9 cellular contexts compared by ENCODE assay signal in genomic region chr20:33672426-33673114, GRCh38. TPM values are rescaled to one million over a fixed set of nuclear protein-coding genes. Genes with fewer than 3 reads are reported as not detected.
DNase-seq lines count a peak whose midpoint lies in the region; ATAC-seq and TF ChIP-seq lines count a peak whose summit lies in the region.
"Had no signal": no experiment of that assay in that cellular context is flagged by ENCODE, and none has a peak within 500 bp of the region (broad histone marks: within the 10 kb centered on the region; RNA-seq: fewer than 3 reads in every experiment).

No MANE protein-coding gene starts in this region.

- H3K79me2 ChIP-seq in SK-N-SH (ENCODE audit: insufficient read depth), result peaks cover 10% of the 10 kb centered on the region; the same call in 1 of the 2 replicates

- CTCF ChIA-PET in SK-N-SH (lab: Yijun Ruan, JAX), result interaction anchor here (1.0 to 1.7 kb wide), 2 partner anchors 59 to 215 kb away, joined by 6 read pairs; partner anchors contain the start of gene ZNF341
- CTCF ChIA-PET in Panc1 (lab: Charles Lee), result interaction anchor here (0.6 kb wide), 1 partner anchor 206 kb away, joined by 6 read pairs; no protein-coding TSS in a partner anchor

- H3K36me3 ChIP-seq in SK-N-SH (replicated peaks in 1 of 2; ENCODE audit: control insufficient read depth in 1 of 2, insufficient read depth in 2 of 2, low read length in 1 of 2) (peaks cover 8 to 17% of the 10 kb centered on the region in 2 experiments), Panc1 (ENCODE audit: control insufficient read depth, insufficient read depth, low read length) (peaks cover 6% of the 10 kb centered on the region; the same call in 1 of the 2 replicates), stomach (peaks cover 0 to 33% (median 23%) of the 10 kb centered on the region in 4 donors), spleen (peaks cover 0 to 42% (median 0%) of the 10 kb centered on the region in 6 donors)

- no peak overlapping the region for H3K9ac ChIP-seq in SK-N-SH

- H3K4me2 ChIP-seq in SK-N-SH, result peak overlapping the region; percentile 99

- no peaks in the 10 kb centered on the region for H3K9me2 ChIP-seq in SK-N-SH

- H3K4me1 ChIP-seq in SK-N-SH (ENCODE audit: control insufficient read depth in 1 of 2, insufficient read depth in 2 of 2, low read depth in 1 of 2, low read length in 1 of 2) (peaks cover 8 to 36% of the 10 kb centered on the region in 2 experiments; a peak in 2 of 4 replicates), Panc1 (ENCODE audit: control insufficient read depth, insufficient read depth, low read length) (peaks cover 24% of the 10 kb centered on the region), stomach (peaks cover 46 to 85% (median 82%) of the 10 kb centered on the region in 4 donors), spleen (peaks cover 18 to 64% (median 50%) of the 10 kb centered on the region in 6 donors)

- H3K27me3 ChIP-seq in SK-N-SH (ENCODE audit: insufficient read depth), result no peaks in the 10 kb centered on the region
- H3K27me3 ChIP-seq in Panc1 (ENCODE audit: control insufficient read depth, insufficient read depth, low read length), result no peaks in the 10 kb centered on the region
- no peaks in the 10 kb centered on the region for H3K27me3 ChIP-seq in stomach
- H3K27me3 ChIP-seq in spleen (replicated peaks in 1 of 7), result no peaks in the 10 kb centered on the region

- TF ChIP-seq CTCF in SK-N-SH (IDR thresholded peaks at IDR 0.05) (no peak), Panc1 (IDR thresholded peaks at IDR 0.05) (no peak), fibroblast of villous mesenchyme (IDR thresholded peaks at IDR 0.05; ENCODE audit: insufficient read depth, low read depth, low read length) (no peak), stomach (IDR thresholded peaks at IDR 0.05) (no peak), spleen (IDR thresholded peaks at IDR 0.05 in 8 of 11, conservative IDR thresholded peaks at IDR 0.05 in 3 of 11) (no peak)

- 95% methylated on average over 4 of the region's 17 CpGs for WGBS in SK-N-SH (ENCODE audit: low lambda C conversion rate)
- WGBS in stomach, 5 donors, result 40 to 55% (median 46%) methylated on average over 16 to 17 of the region's 17 CpGs
- 72 to 81% (median 75%) methylated on average over 15 to 17 of the region's 17 CpGs for WGBS in spleen, 5 donors

- no peaks in the 10 kb centered on the region for H3K9me3 ChIP-seq in SK-N-SH
- no peaks in the 10 kb centered on the region for H3K9me3 ChIP-seq in Panc1 (ENCODE audit: control insufficient read depth, insufficient read depth, low read depth, low read length)
- H3K9me3 ChIP-seq in stomach, result no peaks in the 10 kb centered on the region
- no peaks in the 10 kb centered on the region for H3K9me3 ChIP-seq in spleen

- POLR2A ChIA-PET in SK-N-SH (lab: Yijun Ruan, JAX) (no interaction called here), Panc1 (lab: Charles Lee) (no interaction called here)

- TF ChIP-seq EP300 in SK-N-SH (IDR thresholded peaks at IDR 0.05; ENCODE audit: borderline replicate concordance in 1 of 2, low read depth in 1 of 2, low read length in 1 of 2) (no peak), stomach (IDR thresholded peaks at IDR 0.05) (no peak)

- ATAC-seq in SK-N-SH treated with all-trans-retinoic acid at 6 μM for 48 hours, result no peak
- ATAC-seq in Panc1, result no peak

- intact Hi-C loops in Panc1 (cut with micrococcal nuclease; ENCODE audit: unreplicated experiment), result no loop called here
- intact Hi-C loops in stomach (cut with DNase I; ENCODE audit: low total_unique reads), result no loop called here
- intact Hi-C loops in spleen (cut with DNase I; ENCODE audit: low total_unique reads), result no loop called here

- in situ Hi-C loops in Panc1 (cut with HindIII; ENCODE audit: low pct_unique_long_range_greater_than_20kb, low sequenced_read_pairs), result no loop called here

- no peak overlapping the region for H2AFZ ChIP-seq in SK-N-SH (ENCODE audit: low read depth)

- H3F3A ChIP-seq in SK-N-SH (replicated peaks; ENCODE audit: insufficient read depth), result peaks cover 22% of the 10 kb centered on the region

- TF ChIP-seq RAD21 in SK-N-SH (IDR thresholded peaks at IDR 0.05; ENCODE audit: low read length), result no peak

- no peak overlapping the region for H3K27ac ChIP-seq in SK-N-SH (ENCODE audit: low read depth in 2 of 2, low read length in 1 of 2)
- peak overlapping the region; percentile 91 for H3K27ac ChIP-seq in Panc1 (ENCODE audit: low read length)
- H3K27ac ChIP-seq in stomach, result peak overlapping the region; percentile 53 to 94 (median 90)
- H3K27ac ChIP-seq in spleen, result no peak overlapping the region

- H3K4me3 ChIP-seq in SK-N-SH (ENCODE audit: low read depth in 2 of 2, low read length in 1 of 2) (peak overlapping the region in 1 of 2 experiments; percentile 61; a peak in 1 of 4 replicates), Panc1 (ENCODE audit: low read depth in 2 of 2, low read length in 2 of 2) (peak overlapping the region; percentile 74 to 76), fibroblast of villous mesenchyme (ENCODE audit: low read depth, low read length) (peak overlapping the region; percentile 81), stomach (peak overlapping the region; percentile 68 to 78 (median 78)), spleen (peak overlapping the region in 2 of 8 donors; percentile 68 to 83)

- BruUV-seq in Panc1 (replicated peaks; lab: Mats Ljungman, UMichigan), result no TSS peak

- 0 out of 2 replicates have a peak, but pooled peaks cover 4% of the 10 kb centered on the region for H4K20me1 ChIP-seq in SK-N-SH (ENCODE audit: insufficient read depth)

- DNase-seq in SK-N-SH (peak; percentile 60), Panc1 (ENCODE audit: low read depth, low spot score) (no peak), fibroblast of villous mesenchyme (ENCODE audit: low read depth) (no peak), stomach (no peak), AG08395 (ENCODE audit: low spot score) (no peak), spleen (no peak)
- no peak for DNase-seq in stimulated activated CD4-positive, alpha-beta T cell treated with anti-CD3 and anti-CD28 coated beads, Interleukin-1b, Interleukin-23, amount 100 ng/mL, for 48 hours

- no peak for TF ChIP-seq POLR2A in stomach (IDR thresholded peaks at IDR 0.05)
- no peak for TF ChIP-seq POLR2A in spleen (IDR thresholded peaks at IDR 0.05)

TF ChIP-seq in SK-N-SH, 30 proteins besides CTCF, POLR2A, EP300 and RAD21:
- 0 out of 2 replicates have a peak, but pooled peaks have one; percentile 10 for TF ChIP-seq NFIC (IDR thresholded peaks at IDR 0.05; ENCODE audit: borderline replicate concordance)
- no peak for TF ChIP-seq RCOR1 (IDR thresholded peaks at IDR 0.05; ENCODE audit: low read length)

TF ChIP-seq in SK-N-SH treated with all-trans-retinoic acid at 6 μM for 48 hours, 23 proteins besides CTCF, POLR2A, EP300 and RAD21 (continues in another document):
- no peak for TF ChIP-seq OSR1 (CRISPR knock-in tag; IDR thresholded peaks at IDR 0.05)
- no peak for TF ChIP-seq ZNF70 (CRISPR knock-in tag; IDR thresholded peaks at IDR 0.05)
- no peak for TF ChIP-seq BACH2 (CRISPR knock-in tag; IDR thresholded peaks at IDR 0.05; ENCODE audit: borderline replicate concordance)
- no peak for TF ChIP-seq ZC3H10 (CRISPR knock-in tag; IDR thresholded peaks at IDR 0.05)
- no peak for TF ChIP-seq ARNTL (CRISPR knock-in tag; IDR thresholded peaks at IDR 0.05; ENCODE audit: borderline replicate concordance, low read depth)
- TF ChIP-seq TOX (CRISPR knock-in tag; IDR thresholded peaks at IDR 0.05; ENCODE audit: borderline replicate concordance), result no peak

RNA-seq across cellular contexts. Expression of gene NECAB3, which starts 1.7 kb away (rescaled TPM):
- polyA plus RNA-seq in SK-N-SH (2012; rRNA removed) (20.1 and 25.1 TPM in 2 replicates), stomach (10 to 100 TPM; 31.4 to 60.0 (median 51.3) TPM), spleen (10 to 100 TPM in 2 of 3 donors, 1 to 10 TPM in 1; 8.6 to 22.7 (median 11.0) TPM)
- 5.8 and 10.6 TPM in 2 replicates for polyA plus RNA-seq in SK-N-SH (2012; cell fraction: cytosol; rRNA removed)
- 112 and 142 TPM in 2 replicates for polyA plus RNA-seq in SK-N-SH (2012; cell fraction: nucleus; rRNA removed)
- total RNA-seq in Panc1 (2021; ENCODE audit: unreplicated experiment) (46.4 TPM), fibroblast of villous mesenchyme (22.0 and 23.8 TPM in 2 replicates), stomach (100 to 1,000 TPM in 3 of 5 donors, 10 to 100 TPM in 2; 28.1 to 335 (median 113) TPM), spleen (10 to 100 TPM; 14.0 to 39.0 (median 18.8) TPM)
- polyA plus RNA-seq in Panc1 (2012; ENCODE audit: insufficient read length), result 46.9 TPM

RNA-seq across cellular contexts. Expression of gene ACTL10, which starts 5.8 kb away (rescaled TPM):
- polyA plus RNA-seq in SK-N-SH (2012; rRNA removed), result 0.19 and 0.25 TPM in 2 replicates
- polyA plus RNA-seq in SK-N-SH (2012; cell fraction: cytosol; rRNA removed), result 0.09 and 0.20 TPM in 2 replicates
- 0.32 and 0.33 TPM in 2 replicates for polyA plus RNA-seq in SK-N-SH (2012; cell fraction: nucleus; rRNA removed)
- not detected for total RNA-seq in Panc1 (2021; ENCODE audit: unreplicated experiment)
- 0.11 TPM for polyA plus RNA-seq in Panc1 (2012; ENCODE audit: insufficient read length)
- total RNA-seq in fibroblast of villous mesenchyme, result 1.7 and 2.6 TPM in 2 replicates
- 10 to 100 TPM in 1 of 5 donors, 1 to 10 TPM in 3, not detected in 1; 1.1 to 12.3 (median 1.3) TPM for total RNA-seq in stomach
- polyA plus RNA-seq in stomach, result 1 to 10 TPM; 1.4 to 2.9 (median 2.4) TPM
- total RNA-seq in spleen, result 1 to 10 TPM; 1.1 to 3.5 (median 2.0) TPM
- polyA plus RNA-seq in spleen, result 1 to 10 TPM; 1.3 to 3.5 (median 2.9) TPM

RNA-seq across cellular contexts. Expression of gene C20orf144, which starts 10.4 kb away (rescaled TPM):
- polyA plus RNA-seq in SK-N-SH (2012; rRNA removed) (0.12 and 0.13 TPM in 2 replicates), stomach (under 1 TPM in 2 of 3 donors, not detected in 1; 0.19 to 0.31 TPM), spleen (under 1 TPM in 2 of 3 donors, not detected in 1; 0.06 to 0.09 TPM)
- polyA plus RNA-seq in SK-N-SH (2012; cell fraction: cytosol; rRNA removed), result 0.10 and 0.18 TPM in 2 replicates
- polyA plus RNA-seq in SK-N-SH (2012; cell fraction: nucleus; rRNA removed), result 0.08 and 0.15 TPM in 2 replicates
- total RNA-seq in Panc1 (2021; ENCODE audit: unreplicated experiment) (not detected), fibroblast of villous mesenchyme (under 0.01 and 0.32 TPM in 2 replicates), stomach (not detected), spleen (under 1 TPM in 1 of 7 donors, not detected in 6; 0.14 TPM)
- polyA plus RNA-seq in Panc1 (2012; ENCODE audit: insufficient read length), result 0.46 TPM
- total RNA-seq: endothelial cell of umbilical vein had no signal
- polyA plus RNA-seq: endothelial cell of umbilical vein had no signal

RNA-seq across cellular contexts. Expression of gene E2F1, which starts 13.6 kb away (rescaled TPM):
- 12.4 and 15.0 TPM in 2 replicates for polyA plus RNA-seq in SK-N-SH (2012; rRNA removed)
- 7.9 and 11.4 TPM in 2 replicates for polyA plus RNA-seq in SK-N-SH (2012; cell fraction: cytosol; rRNA removed)
- polyA plus RNA-seq in SK-N-SH (2012; cell fraction: nucleus; rRNA removed), result 32.7 and 45.1 TPM in 2 replicates
- 64.2 TPM for total RNA-seq in Panc1 (2021; ENCODE audit: unreplicated experiment)
- 35.8 TPM for polyA plus RNA-seq in Panc1 (2012; ENCODE audit: insufficient read length)
- 7.1 and 7.3 TPM in 2 replicates for total RNA-seq in fibroblast of villous mesenchyme
- 10 to 100 TPM in 2 of 5 donors, 1 to 10 TPM in 3; 2.3 to 24.9 (median 4.2) TPM for total RNA-seq in stomach
- 1 to 10 TPM; 2.3 to 8.1 (median 4.9) TPM for polyA plus RNA-seq in stomach
- total RNA-seq in spleen, result 1 to 10 TPM; 2.5 to 6.9 (median 4.5) TPM
- polyA plus RNA-seq in spleen, result 1 to 10 TPM; 3.4 to 6.2 (median 5.6) TPM

RNA-seq across cellular contexts. Expression of gene PXMP4, which starts 47.5 kb away (rescaled TPM):
- polyA plus RNA-seq in SK-N-SH (2012; rRNA removed) (5.6 and 5.7 TPM in 2 replicates), stomach (1 to 10 TPM; 4.0 to 5.9 (median 5.4) TPM), spleen (1 to 10 TPM; 2.1 to 3.4 (median 3.4) TPM)
- polyA plus RNA-seq in SK-N-SH (2012; cell fraction: cytosol; rRNA removed), result 2.0 and 3.4 TPM in 2 replicates
- 2.9 and 4.0 TPM in 2 replicates for polyA plus RNA-seq in SK-N-SH (2012; cell fraction: nucleus; rRNA removed)
- total RNA-seq in Panc1 (2021; ENCODE audit: unreplicated experiment) (12.0 TPM), fibroblast of villous mesenchyme (3.9 and 5.2 TPM in 2 replicates), stomach (10 to 100 TPM in 2 of 5 donors, 1 to 10 TPM in 2, under 1 TPM in 1; 0.72 to 36.8 (median 6.1) TPM), spleen (10 to 100 TPM in 1 of 7 donors, 1 to 10 TPM in 6; 6.1 to 14.4 (median 7.5) TPM)
- 11.5 TPM for polyA plus RNA-seq in Panc1 (2012; ENCODE audit: insufficient read length)

Comparison
In these comparisons a context has a peak if more than half of its experiments do, and no peak if none do; other contexts are left out.
1. H3K27ac ChIP-seq: peak in Panc1 (single experiment) and stomach (5 of 5); none in SK-N-SH (0 of 2) and spleen (0 of 8).